Comparison of ENCODE assay signal across 30 cellular contexts in genomic region chr1:208466054-208466590, GRCh38.
"Had no signal": no experiment of that assay in that cellular context is flagged by ENCODE, and none has a peak within 500 bp of the region (broad histone marks: within the 10 kb centered on the region; RNA-seq: fewer than 3 reads in every experiment).

No MANE protein-coding gene starts in this region.

- H3K27me3 ChIP-seq: adrenal gland, ascending aorta, breast epithelium, esophagus squamous epithelium, pancreas, right atrium auricular region, stomach, thyroid gland, upper lobe of right lung had no signal

- H3K4me3 ChIP-seq: adrenal gland, ascending aorta, breast epithelium, esophagus squamous epithelium, left ventricle myocardium inferior, pancreas, psoas muscle, right atrium auricular region, stomach, thyroid gland, upper lobe of right lung had no signal

- H3K36me3 ChIP-seq: adrenal gland, ascending aorta, breast epithelium, esophagus squamous epithelium, left ventricle myocardium inferior, pancreas, right atrium auricular region, stomach, thyroid gland, upper lobe of right lung, WERI-Rb-1 had no signal

- FAIRE-seq: frontal cortex, islet of Langerhans, pancreas, TTC549 had no signal

- H3K27ac ChIP-seq: adrenal gland, ascending aorta, breast epithelium, esophagus squamous epithelium, left ventricle myocardium inferior, pancreas, psoas muscle, right atrium auricular region, stomach, thyroid gland, upper lobe of right lung, WERI-Rb-1 had no signal

- H3K4me1 ChIP-seq: adrenal gland, ascending aorta, breast epithelium, esophagus squamous epithelium, left ventricle myocardium inferior, pancreas, psoas muscle, right atrium auricular region, stomach, upper lobe of right lung had no signal

- ATAC-seq: pancreas; psoas muscle; stimulated activated naive B cell treated with anti-CD40 and anti-IgM and Interleukin-4, amounts not matched to agents 10 μg/mL and 1 μg/mL and 100 μg/mL, for 72 hours; upper lobe of right lung had no signal

- DNase-seq: activated CD4-positive, alpha-beta memory T cell treated with anti-CD3 and anti-CD28 coated beads for 36 hours; activated CD4-positive, alpha-beta T cell treated with anti-CD3 and anti-CD28 coated beads, Interleukin-2, amount 10 ng/mL, durations not matched to agents 24 days and 14 days; activated CD4-positive, CD25-positive, alpha-beta regulatory T cell treated with anti-CD3 and anti-CD28 coated beads, Interleukin-2, amount 50 U/mL, for 72 hours; activated CD8-positive, alpha-beta memory T cell treated with anti-CD3 and anti-CD28 coated beads, Interleukin-2, amount 50 U/mL, for 4 hours; activated effector memory CD4-positive, alpha-beta T cell treated with anti-CD3 and anti-CD28 coated beads, Interleukin-2, amount 50 U/mL, for 16 hours; activated naive CD4-positive, alpha-beta T cell treated with anti-CD3 and anti-CD28 coated beads for 36 hours; activated naive CD8-positive, alpha-beta T cell treated with anti-CD3 and anti-CD28 coated beads for 36 hours; activated T-cell treated with anti-CD3 and anti-CD28 coated beads, Interleukin-2, amount 50 U/mL, for 1 hour; adrenal gland; central memory CD4-positive, alpha-beta T cell; esophagus squamous epithelium; left ventricle myocardium inferior; naive B cell; nephron progenitor cell; pancreas; psoas muscle; stimulated activated CD4-positive, alpha-beta T cell treated with anti-CD3 and anti-CD28 coated beads, Interleukin-15, amount 100 ng/mL, for 24 hours; stimulated activated CD4-positive, alpha-beta T cell treated with anti-CD3 and anti-CD28 coated beads, Interleukin-2, amount 100 ng/mL, for 24 hours; stimulated activated naive B cell treated with anti-CD40 and anti-IgM and Interleukin-4, amounts not matched to agents 10 μg/mL and 1 μg/mL and 100 μg/mL, for 72 hours; stomach; T-helper 9 cell; thyroid gland; upper lobe of right lung; WERI-Rb-1 had no signal

- H3K9me3 ChIP-seq: adrenal gland, ascending aorta, breast epithelium, esophagus squamous epithelium, left ventricle myocardium inferior, pancreas, psoas muscle, right atrium auricular region, stomach, thyroid gland, upper lobe of right lung had no signal
